Comparison of ENCODE assay signal across 1 cellular context in genomic region chr5:82640901-82641300, GRCh38.
TF ChIP-seq lines count a peak whose summit lies in the region.

No MANE protein-coding gene starts in this region.

TF ChIP-seq in neural cell, 6 proteins besides CTCF, POLR2A, EP300 and RAD21 (continued from another document):
- TF ChIP-seq SMC3 (conservative IDR thresholded peaks at IDR 0.05; ENCODE audit: poor library complexity) (no peak), EZH2 (IDR thresholded peaks at IDR 0.05; ENCODE audit: borderline replicate concordance, insufficient read depth, low read length, poor library complexity, severe bottlenecking) (no peak), TAF1 (IDR thresholded peaks at IDR 0.05; ENCODE audit: low read depth) (no peak)
